Comparison of ENCODE assay signal across 16 cellular contexts in the genomic region with DNA sequence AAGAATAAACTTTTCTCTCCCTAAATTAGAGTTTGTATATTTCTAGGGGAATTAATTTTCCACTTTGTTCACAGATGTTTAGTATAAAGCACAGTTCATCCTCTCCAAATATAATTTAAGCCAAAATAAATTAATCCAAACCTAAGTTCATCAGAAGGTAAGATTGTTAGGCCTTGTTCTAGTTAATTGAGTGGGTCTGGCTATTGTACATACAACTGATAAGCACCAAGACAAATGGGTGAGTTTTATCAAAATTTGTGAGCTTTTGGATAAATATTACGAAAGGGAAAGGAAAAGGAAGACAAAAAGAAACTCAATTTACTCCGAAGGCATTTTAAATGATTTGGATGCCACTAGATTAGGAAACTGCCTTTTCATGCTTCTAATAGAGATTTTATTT.
"Had no signal": no experiment of that assay in that cellular context is flagged by ENCODE, and none has a peak within 500 bp of the region (broad histone marks: within the 10 kb centered on the region; RNA-seq: fewer than 3 reads in every experiment).

No MANE protein-coding gene starts in this region.

- H3K4me1 ChIP-seq: upper lobe of left lung had no signal

- H3K27me3 ChIP-seq: dorsolateral prefrontal cortex, upper lobe of left lung had no signal

- DNase-seq: activated CD4-positive, alpha-beta T cell treated with anti-CD3 and anti-CD28 coated beads for 4 hours; activated CD8-positive, alpha-beta T cell treated with anti-CD3 and anti-CD28 coated beads for 36 hours; activated effector memory CD4-positive, alpha-beta T cell treated with anti-CD3 and anti-CD28 coated beads, Interleukin-2, amount 50 U/mL, for 16 hours; activated T-cell treated with anti-CD3 and anti-CD28 coated beads, Interleukin-2, amount 50 U/mL, for 48 hours; dorsolateral prefrontal cortex; endodermal cell; glutamatergic neuron; immature natural killer cell; nucleus accumbens; stimulated activated CD4-positive, alpha-beta T cell treated with anti-CD3 and anti-CD28 coated beads, Interleukin-15, amount 100 ng/mL, for 24 hours; stimulated activated CD4-positive, alpha-beta T cell treated with anti-CD3 and anti-CD28 coated beads, Interleukin-4, amount 100 ng/mL, for 1 hour; stimulated activated naive CD4-positive, alpha-beta T cell treated with Interleukin-2 at 50 U/mL for 16 hours; T-helper 17 cell; upper lobe of left lung had no signal

- ATAC-seq: activated CD8-positive, alpha-beta T cell treated with anti-CD3 and anti-CD28 coated beads for 36 hours; natural killer cell treated with Interleukin-12 subunit alpha and Interleukin-12 subunit beta and Interleukin-15 and Interleukin-18, amount 100 ng/mL, for 72 hours; T-helper 17 cell had no signal

- H3K9me3 ChIP-seq: upper lobe of left lung had no signal

- H3K27ac ChIP-seq: dorsolateral prefrontal cortex, upper lobe of left lung had no signal

- H3K4me3 ChIP-seq: skin epidermis, upper lobe of left lung had no signal

- H3K36me3 ChIP-seq: upper lobe of left lung had no signal
